ENCODE assay signal across 8 cellular contexts in the genomic region with DNA sequence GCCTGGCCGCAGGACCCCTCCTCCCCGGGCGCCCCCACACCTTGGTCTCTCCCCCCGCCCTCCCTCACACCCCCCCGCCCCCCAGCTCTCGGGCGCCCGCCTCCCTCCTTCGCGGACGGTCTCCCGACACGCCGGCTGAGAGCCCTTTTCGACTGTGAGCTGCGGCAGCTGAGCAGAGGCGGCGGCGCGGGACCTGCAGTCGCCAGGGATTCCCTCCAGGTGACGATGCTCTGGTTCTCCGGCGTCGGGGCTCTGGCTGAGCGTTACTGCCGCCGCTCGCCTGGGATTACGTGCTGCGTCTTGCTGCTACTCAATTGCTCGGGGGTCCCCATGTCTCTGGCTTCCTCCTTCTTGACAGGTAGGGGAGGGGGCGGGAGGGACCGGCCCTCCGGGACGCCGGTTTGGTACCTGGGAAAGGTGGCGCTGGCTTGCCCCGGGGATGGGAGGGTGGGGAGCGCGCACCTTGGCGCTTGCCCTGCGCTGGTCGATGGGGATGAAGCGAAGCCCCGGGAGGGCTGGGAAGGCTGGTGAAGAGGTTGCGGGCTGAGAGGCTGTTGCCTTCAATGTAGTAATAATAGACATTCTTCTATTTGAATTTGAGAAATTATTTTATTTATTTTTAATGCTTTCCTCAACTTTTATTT. TPM values are rescaled to one million over a fixed set of nuclear protein-coding genes. Genes with fewer than 3 reads are reported as not detected.
DNase-seq lines count a peak whose midpoint lies in the region; ATAC-seq and TF ChIP-seq lines count a peak whose summit lies in the region.

A gene (plus strand): TSS at position 151 of the 644 bp plus-strand sequence. CDS start 75 bp downstream, at position 226.

- peaks cover 2% of the 10 kb centered on the region for H3K4me1 ChIP-seq in ovary (ENCODE audit: insufficient read depth)

- no peaks in the 10 kb centered on the region for H3K9me3 ChIP-seq in ovary

- ATAC-seq in GM19324 (IDR thresholded peaks at IDR 0.05; ENCODE audit: low FRiP score, unreplicated experiment) (no peak), GM18511 (IDR thresholded peaks at IDR 0.05; ENCODE audit: unreplicated experiment) (no peak)

- no peak for TF ChIP-seq CTCF in ovary (IDR thresholded peaks at IDR 0.05)

- no peaks in the 10 kb centered on the region for H3K27me3 ChIP-seq in ovary

- intact Hi-C loops in head of caudate nucleus (cut with DNase I): no loop called here
- intact Hi-C loops in ovary (cut with DNase I): no loop called here

- peak within 1 kb of the TSS; percentile 33 to 71 for H3K27ac ChIP-seq in ovary

- peak within 1 kb of the TSS; percentile 60 for H3K4me3 ChIP-seq in ovary

- WGBS in ovary, 3 donors: 3 to 11% (median 3%) methylated on average over 16 to 46 of the region's 47 CpGs

- no peak for TF ChIP-seq EP300 in ovary (IDR thresholded peaks at IDR 0.05)

- H3K36me3 ChIP-seq in ovary: no peaks in the 10 kb centered on the region

- DNase-seq in DMS53 treated with DMSO at 0.1 percent for 48 hours (lab: John Stamatoyannopoulos, UW; ENCODE audit: unreplicated experiment): peak; percentile 75
- DNase-seq in M059J (ENCODE audit: low read depth): peak; percentile 58
- DNase-seq in activated T-cell treated with anti-CD3 and anti-CD28 coated beads, Interleukin-2, amount 50 U/mL, for 48 hours: peak; percentile 28 to 37
- peak in 38 of 42 donors; percentile 7 to 71 (median 46) for DNase-seq in head of caudate nucleus
- peak; percentile 45 to 66 (median 62) for DNase-seq in ovary
- DNase-seq in NOMO-1 treated with dmso at 0.1 percent for 144 hours (lab: John Stamatoyannopoulos, UW; ENCODE audit: unreplicated experiment): no peak

- TF ChIP-seq POLR2A in ovary (IDR thresholded peaks at IDR 0.05): no peak

RNA-seq across cellular contexts. Expression of the gene that starts here (rescaled TPM):
- 1.5 and 2.3 TPM in 2 replicates for total RNA-seq in M059J (2014; rRNA removed; shearing (Covaris generic))
- total RNA-seq in ovary: 10 to 100 TPM in 2 of 7 donors, 1 to 10 TPM in 5; 2.9 to 15.3 (median 6.9) TPM
- polyA plus RNA-seq in ovary: 1 to 10 TPM; 3.7 to 5.4 TPM
